Comparison of ENCODE assay signal across 8 cellular contexts in genomic region chr6:26420607-26421235, GRCh38. TPM values are rescaled to one million over a fixed set of nuclear protein-coding genes. Genes with fewer than 3 reads are reported as not detected.
A peak's percentile ranks its signal among the peaks of the same experiment; 100 is the strongest.
DNase-seq lines count a peak whose midpoint lies in the region; ATAC-seq and TF ChIP-seq lines count a peak whose summit lies in the region.

No MANE protein-coding gene starts in this region.

- DNase-seq in NCI-H748 (lab: John Stamatoyannopoulos, UW; ENCODE audit: unreplicated experiment) (peak; percentile 26), NCI-H748 treated with DMSO at 0.1 percent for 48 hours (lab: John Stamatoyannopoulos, UW) (no peak), SJSA1 (ENCODE audit: low read depth in 1 of 2, low spot score in 2 of 2) (peak; percentile 76 to 77), endodermal cell (peak; percentile 74), mucosa of gallbladder (ENCODE audit: low spot score) (peak; percentile 17), uterus (peak in 1 of 2 donors; percentile 23)

- intact Hi-C loops in uterus (cut with DNase I; ENCODE audit: low total_unique reads): no loop called here

- H3K36me3 Mint-ChIP-seq in endodermal cell (ENCODE audit: low read depth): peaks cover 6% of the 10 kb centered on the region

- TF ChIP-seq POLR2A in uterus (IDR thresholded peaks at IDR 0.05): no peak

- H3K4me1 ChIP-seq in SJSA1 (replicated peaks) (peaks cover 22% of the 10 kb centered on the region), endodermal cell (ENCODE audit: control insufficient read depth, insufficient read depth, low read length) (no peaks in the 10 kb centered on the region), uterus (peaks cover 0 to 5% of the 10 kb centered on the region in 2 donors)

- H3K27ac Mint-ChIP-seq in endodermal cell: no peak overlapping the region

- peaks cover 14% of the 10 kb centered on the region for H3K9me3 ChIP-seq in SJSA1 (replicated peaks)
- peaks cover 15% of the 10 kb centered on the region for H3K9me3 ChIP-seq in endodermal cell (ENCODE audit: control insufficient read depth, low read length)
- H3K9me3 ChIP-seq in uterus: no peaks in the 10 kb centered on the region

- H3K4me3 Mint-ChIP-seq in endodermal cell: no peak overlapping the region

- peak; percentile 79 for TF ChIP-seq CTCF in endodermal cell (conservative IDR thresholded peaks at IDR 0.05)
- TF ChIP-seq CTCF in uterus (IDR thresholded peaks at IDR 0.05): no peak

- peaks cover 2% of the 10 kb centered on the region for H3K27me3 Mint-ChIP-seq in endodermal cell (ENCODE audit: insufficient read depth)

- H3K27me3 ChIP-seq in SJSA1 (replicated peaks): no peaks in the 10 kb centered on the region
- no peaks in the 10 kb centered on the region for H3K27me3 ChIP-seq in endodermal cell (ENCODE audit: control insufficient read depth, insufficient read depth, low read length, poor library complexity, severe bottlenecking)
- H3K27me3 ChIP-seq in uterus: no peaks in the 10 kb centered on the region

- H3K27ac ChIP-seq in SJSA1: peak overlapping the region; percentile 65
- peak overlapping the region; percentile 15 for H3K27ac ChIP-seq in endodermal cell (ENCODE audit: low read depth, low read length)
- H3K27ac ChIP-seq in uterus: peak overlapping the region; percentile 92 to 96

- H3K4me3 ChIP-seq in SJSA1 (peak overlapping the region; percentile 70), endodermal cell (ENCODE audit: low read length) (peak overlapping the region; percentile 98), uterus (peak overlapping the region; percentile 64 to 69)

- peaks cover 29% of the 10 kb centered on the region for H3K36me3 ChIP-seq in SJSA1
- no peaks in the 10 kb centered on the region for H3K36me3 ChIP-seq in endodermal cell (ENCODE audit: control insufficient read depth, insufficient read depth, low read length)
- no peaks in the 10 kb centered on the region for H3K36me3 ChIP-seq in uterus

- ATAC-seq in HG02840 (IDR thresholded peaks at IDR 0.05; ENCODE audit: low FRiP score, unreplicated experiment): peak; percentile 4
- ATAC-seq in GM18909 (IDR thresholded peaks at IDR 0.05; ENCODE audit: poor library complexity, unreplicated experiment): no peak

- peaks cover 4% of the 10 kb centered on the region for H3K4me1 Mint-ChIP-seq in endodermal cell

- WGBS in endodermal cell (ENCODE audit: insufficient coverage in 1 of 2, insufficient read length in 1 of 2), 2 experiments: 56 to 90% methylated on average over 2 to 6 of the region's 6 CpGs

- peaks cover 19% of the 10 kb centered on the region for H3K9me3 Mint-ChIP-seq in endodermal cell

- H3K9ac ChIP-seq in endodermal cell (ENCODE audit: extremely low read depth, low read length, poor library complexity, severe bottlenecking): peak overlapping the region; percentile 82

RNA-seq across cellular contexts. Expression of gene BTN3A1, which starts 18.6 kb away (rescaled TPM):
- 16.7 and 26.2 TPM in 2 replicates for total RNA-seq in SJSA1 (2014; rRNA removed; shearing (Covaris generic))
- 1 to 10 TPM; 1.9 to 2.0 TPM for total RNA-seq in endodermal cell
- polyA plus RNA-seq in endodermal cell (2013, experiment 1 of 2): 10.2 TPM
- polyA plus RNA-seq in endodermal cell (2013, experiment 2 of 2): 8.4 TPM
- 32.1 TPM for total RNA-seq in mucosa of gallbladder
- 10 to 100 TPM in 3 of 4 donors, 1 to 10 TPM in 1; 9.1 to 64.2 (median 20.8) TPM for total RNA-seq in uterus

RNA-seq across cellular contexts. Expression of gene BTN3A3, which starts 19.6 kb away (rescaled TPM):
- 6.3 and 8.4 TPM in 2 replicates for total RNA-seq in SJSA1 (2014; rRNA removed; shearing (Covaris generic))
- total RNA-seq in endodermal cell (1 to 10 TPM; 1.3 to 3.9 TPM), mucosa of gallbladder (32.1 TPM), uterus (10 to 100 TPM in 2 of 4 donors, 1 to 10 TPM in 2; 7.2 to 44.4 (median 22.0) TPM)
- polyA plus RNA-seq in endodermal cell (2013, experiment 1 of 2): 2.9 TPM
- polyA plus RNA-seq in endodermal cell (2013, experiment 2 of 2): 3.4 TPM

RNA-seq across cellular contexts. Expression of gene BTN2A1, which starts 37.0 kb away (rescaled TPM):
- 33.1 and 50.8 TPM in 2 replicates for total RNA-seq in SJSA1 (2014; rRNA removed; shearing (Covaris generic))
- total RNA-seq in endodermal cell (10 to 100 TPM; 15.0 to 18.7 TPM), mucosa of gallbladder (23.4 TPM), uterus (10 to 100 TPM; 12.6 to 54.8 (median 26.1) TPM)
- polyA plus RNA-seq in endodermal cell (2013, experiment 1 of 2): 17.1 TPM
- 16.3 TPM for polyA plus RNA-seq in endodermal cell (2013, experiment 2 of 2)

RNA-seq across cellular contexts. Expression of gene BTN2A2, which starts 37.8 kb away (rescaled TPM):
- total RNA-seq in SJSA1 (2014; rRNA removed; shearing (Covaris generic)): 17.4 and 20.0 TPM in 2 replicates
- 10 to 100 TPM; 11.3 to 23.5 TPM for total RNA-seq in endodermal cell
- polyA plus RNA-seq in endodermal cell (2013, experiment 1 of 2): 14.1 TPM
- 16.1 TPM for polyA plus RNA-seq in endodermal cell (2013, experiment 2 of 2)
- total RNA-seq in mucosa of gallbladder: 10.0 TPM
- 10 to 100 TPM in 2 of 4 donors, 1 to 10 TPM in 2; 6.5 to 24.3 (median 14.6) TPM for total RNA-seq in uterus

RNA-seq across cellular contexts. Expression of gene BTN3A2, which starts 55.7 kb away (rescaled TPM):
- total RNA-seq in SJSA1 (2014; rRNA removed; shearing (Covaris generic)): 46.4 and 57.7 TPM in 2 replicates
- 1 to 10 TPM; 2.1 to 3.6 TPM for total RNA-seq in endodermal cell
- 4.9 TPM for polyA plus RNA-seq in endodermal cell (2013, experiment 1 of 2)
- 2.8 TPM for polyA plus RNA-seq in endodermal cell (2013, experiment 2 of 2)
- 53.1 TPM for total RNA-seq in mucosa of gallbladder
- total RNA-seq in uterus: 10 to 100 TPM in 3 of 4 donors, 1 to 10 TPM in 1; 8.7 to 70.6 (median 26.4) TPM

Comparison
In these comparisons a context has a peak if more than half of its experiments do, and no peak if none do; other contexts are left out.
1. H3K27ac ChIP-seq: peak in every context shown above with its lines; median percentile 94 in uterus; 65 in SJSA1; 15 in endodermal cell.